8 cellular contexts compared by ENCODE assay signal in the genomic region with DNA sequence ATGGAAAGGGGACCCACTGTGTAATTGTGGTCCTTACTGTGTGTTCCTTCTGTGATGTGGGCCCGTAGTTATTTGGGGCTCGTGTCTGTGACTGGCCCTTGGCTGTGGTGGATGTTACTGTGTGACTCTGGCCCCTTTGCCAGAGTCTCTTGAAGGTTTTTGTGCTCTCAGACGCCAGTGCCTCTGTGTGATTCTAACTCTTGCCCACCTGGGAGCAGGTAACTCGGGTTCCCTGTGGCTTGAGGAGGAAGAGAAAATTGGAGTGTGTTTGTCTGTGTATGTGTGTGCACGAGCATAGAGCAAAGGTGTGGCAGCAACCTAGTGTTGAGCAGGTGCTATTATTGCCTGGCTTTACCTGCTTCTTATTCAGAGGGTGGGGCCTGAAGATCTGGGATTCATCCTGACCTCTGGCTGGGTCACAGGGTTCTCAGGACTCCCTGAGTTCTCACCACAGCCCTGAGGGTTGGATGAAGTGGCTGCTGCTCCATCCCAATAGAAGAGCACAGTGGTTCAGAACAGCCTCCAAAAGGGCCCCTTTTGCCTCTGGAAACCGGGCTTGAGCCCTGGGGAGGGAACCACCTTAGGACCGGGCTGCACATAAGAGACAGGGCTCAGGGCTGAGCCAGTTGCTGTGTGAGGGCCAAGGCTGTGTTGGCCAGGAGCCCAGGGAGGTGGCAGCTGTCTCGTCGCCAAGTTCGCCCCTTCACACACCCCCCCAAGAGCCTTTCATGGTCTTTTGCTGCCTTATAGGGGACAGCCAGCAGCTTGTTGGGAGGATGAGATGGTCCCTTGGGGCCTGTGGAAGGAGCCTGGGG. TPM values are rescaled to one million over a fixed set of nuclear protein-coding genes. Genes with fewer than 3 reads are reported as not detected.
A peak's percentile ranks its signal among the peaks of the same experiment; 100 is the strongest.
DNase-seq lines count a peak whose midpoint lies in the region; ATAC-seq and TF ChIP-seq lines count a peak whose summit lies in the region.

No MANE protein-coding gene starts in this region.

- H3K36me3 ChIP-seq in KOPT-K1 (ENCODE audit: insufficient read depth, low read length) (peaks cover 45% of the 10 kb centered on the region), breast epithelium (no peaks in the 10 kb centered on the region)

- H3K27me3 ChIP-seq in breast epithelium (peaks cover 0 to 28% of the 10 kb centered on the region in 2 donors), mononuclear cell (ENCODE audit: insufficient read depth, low read length) (no peaks in the 10 kb centered on the region)

- intact Hi-C loops in breast epithelium (cut with DNase I; ENCODE audit: low total_unique reads), result no loop called here

- H3K4me1 ChIP-seq in breast epithelium (no peaks in the 10 kb centered on the region), mononuclear cell (ENCODE audit: insufficient read depth, low read length) (peaks cover 32% of the 10 kb centered on the region)

- H3K27ac ChIP-seq in C4-2B (peak overlapping the region; percentile 92), KOPT-K1 (ENCODE audit: low read depth, low read length, poor library complexity, severe bottlenecking) (peak overlapping the region; percentile 94), breast epithelium (peak overlapping the region; percentile 91 to 97)

- no peak for DNase-seq in breast epithelium (ENCODE audit: low spot score in 2 of 2)
- no peak for DNase-seq in left lobe of liver (ENCODE audit: low spot score)

- ATAC-seq in HG02885 (IDR thresholded peaks at IDR 0.05; ENCODE audit: poor library complexity, unreplicated experiment) (no peak), HG03378 (IDR thresholded peaks at IDR 0.05; ENCODE audit: unreplicated experiment) (no peak), left lobe of liver (no peak), HG02981 (IDR thresholded peaks at IDR 0.05; ENCODE audit: unreplicated experiment) (no peak)

- no peak for TF ChIP-seq CTCF in C4-2B (conservative IDR thresholded peaks at IDR 0.05)
- TF ChIP-seq CTCF in breast epithelium (IDR thresholded peaks at IDR 0.05), result no peak

- peak overlapping the region; percentile 61 to 86 (median 70) for H3K4me3 ChIP-seq in breast epithelium
- peak overlapping the region; percentile 59 for H3K4me3 ChIP-seq in mononuclear cell (ENCODE audit: low read length)

- no peak for TF ChIP-seq POLR2A in breast epithelium (IDR thresholded peaks at IDR 0.05)

- H3K9me3 ChIP-seq in KOPT-K1 (ENCODE audit: insufficient read depth, low read length, poor library complexity, severe bottlenecking) (peaks cover 4% of the 10 kb centered on the region), breast epithelium (no peaks in the 10 kb centered on the region), mononuclear cell (ENCODE audit: low read depth, low read length) (no peaks in the 10 kb centered on the region)

RNA-seq across cellular contexts. Expression of a gene that starts 1.3 kb away (rescaled TPM):
- total RNA-seq in breast epithelium (10 to 100 TPM; 28.2 to 33.1 (median 31.0) TPM), mononuclear cell (14.4 TPM), left lobe of liver (15.0 TPM)

RNA-seq across cellular contexts. Expression of a gene that starts 1.8 kb away (rescaled TPM):
- total RNA-seq in breast epithelium (10 to 100 TPM; 49.3 to 61.0 (median 54.4) TPM), mononuclear cell (34.4 TPM), left lobe of liver (67.1 TPM)

RNA-seq across cellular contexts. Expression of a gene that starts 47.3 kb away (rescaled TPM):
- total RNA-seq in breast epithelium (100 to 1,000 TPM; 109 to 149 (median 141) TPM), mononuclear cell (53.2 TPM), left lobe of liver (87.2 TPM)
